In genomic region chr16:80540516-80541305, GRCh38 we compare ENCODE assay signal across 8 cellular contexts. TPM values are rescaled to one million over a fixed set of nuclear protein-coding genes. Genes with fewer than 3 reads are reported as not detected.
DNase-seq lines count a peak whose midpoint lies in the region; ATAC-seq, FAIRE-seq and TF ChIP-seq lines count a peak whose summit lies in the region.

DYNLRB2 (plus strand) TSS chr16:80540993; CDS start chr16:80541077, 84 bp downstream.

- in situ Hi-C loops in GM13976 (cut with MboI; ENCODE audit: low sequenced_read_pairs, unreplicated experiment), result loop anchor here (10.0 kb wide), 1 partner anchor 264 kb away; the partner anchor contains the start of gene CDYL2

- H3K4me1 ChIP-seq in iPS-20b (ENCODE audit: insufficient read depth, low read length) (no peaks in the 10 kb centered on the region), skeletal muscle satellite cell (ENCODE audit: control insufficient read depth, insufficient read depth, low read length) (peaks cover 6% of the 10 kb centered on the region)

- peak within 1 kb of the TSS; percentile 89 for H3K4me2 ChIP-seq in skeletal muscle satellite cell (ENCODE audit: low read length)

- no peak for TF ChIP-seq CTCF in GM13976 (IDR thresholded peaks at IDR 0.05; ENCODE audit: borderline replicate concordance, control extremely low read depth, extremely low read depth, insufficient read depth, missing control alignments)
- TF ChIP-seq CTCF in WI38 (IDR thresholded peaks at IDR 0.05; ENCODE audit: low read depth, low read length), result no peak
- TF ChIP-seq CTCF in bronchial epithelial cell (IDR thresholded peaks at IDR 0.05; ENCODE audit: insufficient read depth, low read length, severe bottlenecking), result no peak

- H3K4me3 ChIP-seq in WI38 (ENCODE audit: low read depth, low read length) (peak within 1 kb of the TSS; percentile 62), bronchial epithelial cell (ENCODE audit: low read depth, low read length) (peak within 1 kb of the TSS; percentile 54), iPS-20b (ENCODE audit: low read length) (peak within 1 kb of the TSS; percentile 82), skeletal muscle satellite cell (ENCODE audit: low read length) (peak within 1 kb of the TSS; percentile 88)

- no peak for FAIRE-seq in bronchial epithelial cell (lab: Jason Lieb, UNC)

- H3K27me3 ChIP-seq in bronchial epithelial cell (ENCODE audit: control insufficient read depth, insufficient read depth, low read length) (no peaks in the 10 kb centered on the region), iPS-20b (ENCODE audit: insufficient read depth, low read length) (peaks cover 66% of the 10 kb centered on the region), skeletal muscle satellite cell (ENCODE audit: control insufficient read depth, insufficient read depth, low read length) (peaks cover 4% of the 10 kb centered on the region)

- no peaks in the 10 kb centered on the region for H3K9me3 ChIP-seq in iPS-20b (ENCODE audit: insufficient read depth, low read depth, low read length)
- H3K9me3 ChIP-seq in skeletal muscle satellite cell (replicated peaks; ENCODE audit: low read length), result no peaks in the 10 kb centered on the region

- peak within 1 kb of the TSS; percentile 74; the same call in 1 of the 2 replicates for H3K9ac ChIP-seq in iPS-20b (ENCODE audit: low read depth, low read length)
- peak within 1 kb of the TSS; percentile 76 for H3K9ac ChIP-seq in skeletal muscle satellite cell (ENCODE audit: low read depth, low read length)

- H3K27ac ChIP-seq in iPS-20b (ENCODE audit: low read length), result no peak within 1 kb of the TSS

- peak; percentile 95 for ATAC-seq in HG02840 (IDR thresholded peaks at IDR 0.05; ENCODE audit: low FRiP score, unreplicated experiment)

- no peaks in the 10 kb centered on the region for H3K36me3 ChIP-seq in bronchial epithelial cell (ENCODE audit: control insufficient read depth, insufficient read depth, low read length)
- no peaks in the 10 kb centered on the region for H3K36me3 ChIP-seq in iPS-20b (ENCODE audit: insufficient read depth, low read depth, low read length)
- no peaks in the 10 kb centered on the region for H3K36me3 ChIP-seq in skeletal muscle satellite cell (ENCODE audit: insufficient read depth, low read length)

- peak; percentile 96 for DNase-seq in GM13976 (ENCODE audit: low spot score)
- DNase-seq in NCI-H1694 treated with DMSO at 0.1 percent for 48 hours (lab: John Stamatoyannopoulos, UW), result peak; percentile 69
- DNase-seq in bronchial epithelial cell (ENCODE audit: low read depth), result peak; percentile 86
- no peak for DNase-seq in OCI-M1 (lab: John Stamatoyannopoulos, UW)

RNA-seq across cellular contexts. Expression of gene DYNLRB2, which starts in this region (rescaled TPM):
- total RNA-seq in bronchial epithelial cell, result not detected in 2 replicates
- not detected in 2 replicates for total RNA-seq in skeletal muscle satellite cell (2012; rRNA removed)

Comparison
In these comparisons a context has a peak if more than half of its experiments do, and no peak if none do; other contexts are left out.
1. Peak in DNase-seq and H3K4me3 ChIP-seq in bronchial epithelial cell; RNA of the gene not detected or under 1 TPM.